8 cellular contexts compared by ENCODE assay signal in genomic region chr5:150436141-150436680, GRCh38. TPM values are rescaled to one million over a fixed set of nuclear protein-coding genes. Genes with fewer than 3 reads are reported as not detected.
A peak's percentile ranks its signal among the peaks of the same experiment; 100 is the strongest.
DNase-seq lines count a peak whose midpoint lies in the region; ATAC-seq, FAIRE-seq and TF ChIP-seq lines count a peak whose summit lies in the region.

No MANE protein-coding gene starts in this region.

- no peaks in the 10 kb centered on the region for H3K36me3 ChIP-seq in bronchial epithelial cell (ENCODE audit: control insufficient read depth, insufficient read depth, low read length)

- H3K4me3 ChIP-seq in WI38 (ENCODE audit: low read depth, low read length) (no peak overlapping the region), bronchial epithelial cell (ENCODE audit: low read depth, low read length) (no peak overlapping the region)

- DNase-seq in AML-193 (lab: John Stamatoyannopoulos, UW) (peak; percentile 77 to 81), NCI-H226 (peak; percentile 79), bronchial epithelial cell (ENCODE audit: low read depth) (peak; percentile 76), kidney tubule cell (ENCODE audit: low spot score) (peak; percentile 86)
- peak; percentile 94 to 96 for DNase-seq in stimulated activated CD4-positive, alpha-beta T cell treated with anti-CD3 and anti-CD28 coated beads, Interleukin-2, amount 100 ng/mL, for 24 hours

- H3K27me3 ChIP-seq in bronchial epithelial cell (ENCODE audit: control insufficient read depth, insufficient read depth, low read length) = no peaks in the 10 kb centered on the region

- ATAC-seq in GM19025 (IDR thresholded peaks at IDR 0.05; ENCODE audit: low read depth, unreplicated experiment) (peak; percentile 93), HG03196 (IDR thresholded peaks at IDR 0.05; ENCODE audit: unreplicated experiment) (peak; percentile 88)

- FAIRE-seq in bronchial epithelial cell (lab: Jason Lieb, UNC) = no peak

- TF ChIP-seq CTCF in WI38 (IDR thresholded peaks at IDR 0.05; ENCODE audit: low read depth, low read length) (peak; percentile 57), bronchial epithelial cell (IDR thresholded peaks at IDR 0.05; ENCODE audit: insufficient read depth, low read length, severe bottlenecking) (peak; percentile 92)

RNA-seq across cellular contexts. Expression of gene RPS14, which starts 13.3 kb away (rescaled TPM):
- total RNA-seq in bronchial epithelial cell = 5,672 and 8,789 TPM in 2 replicates

RNA-seq across cellular contexts. Expression of gene CD74, which starts 23.5 kb away (rescaled TPM):
- total RNA-seq in bronchial epithelial cell = 1.1 and 3.8 TPM in 2 replicates
